1 cellular context compared by ENCODE assay signal in genomic region chr14:24984846-24985589, GRCh38.
TF ChIP-seq lines count a peak whose summit lies in the region.

No MANE protein-coding gene starts in this region.

TF ChIP-seq in K562, 482 proteins besides CTCF, POLR2A, EP300 and RAD21 (continued from another document and continues in another):
- TF ChIP-seq, protein P1, sequence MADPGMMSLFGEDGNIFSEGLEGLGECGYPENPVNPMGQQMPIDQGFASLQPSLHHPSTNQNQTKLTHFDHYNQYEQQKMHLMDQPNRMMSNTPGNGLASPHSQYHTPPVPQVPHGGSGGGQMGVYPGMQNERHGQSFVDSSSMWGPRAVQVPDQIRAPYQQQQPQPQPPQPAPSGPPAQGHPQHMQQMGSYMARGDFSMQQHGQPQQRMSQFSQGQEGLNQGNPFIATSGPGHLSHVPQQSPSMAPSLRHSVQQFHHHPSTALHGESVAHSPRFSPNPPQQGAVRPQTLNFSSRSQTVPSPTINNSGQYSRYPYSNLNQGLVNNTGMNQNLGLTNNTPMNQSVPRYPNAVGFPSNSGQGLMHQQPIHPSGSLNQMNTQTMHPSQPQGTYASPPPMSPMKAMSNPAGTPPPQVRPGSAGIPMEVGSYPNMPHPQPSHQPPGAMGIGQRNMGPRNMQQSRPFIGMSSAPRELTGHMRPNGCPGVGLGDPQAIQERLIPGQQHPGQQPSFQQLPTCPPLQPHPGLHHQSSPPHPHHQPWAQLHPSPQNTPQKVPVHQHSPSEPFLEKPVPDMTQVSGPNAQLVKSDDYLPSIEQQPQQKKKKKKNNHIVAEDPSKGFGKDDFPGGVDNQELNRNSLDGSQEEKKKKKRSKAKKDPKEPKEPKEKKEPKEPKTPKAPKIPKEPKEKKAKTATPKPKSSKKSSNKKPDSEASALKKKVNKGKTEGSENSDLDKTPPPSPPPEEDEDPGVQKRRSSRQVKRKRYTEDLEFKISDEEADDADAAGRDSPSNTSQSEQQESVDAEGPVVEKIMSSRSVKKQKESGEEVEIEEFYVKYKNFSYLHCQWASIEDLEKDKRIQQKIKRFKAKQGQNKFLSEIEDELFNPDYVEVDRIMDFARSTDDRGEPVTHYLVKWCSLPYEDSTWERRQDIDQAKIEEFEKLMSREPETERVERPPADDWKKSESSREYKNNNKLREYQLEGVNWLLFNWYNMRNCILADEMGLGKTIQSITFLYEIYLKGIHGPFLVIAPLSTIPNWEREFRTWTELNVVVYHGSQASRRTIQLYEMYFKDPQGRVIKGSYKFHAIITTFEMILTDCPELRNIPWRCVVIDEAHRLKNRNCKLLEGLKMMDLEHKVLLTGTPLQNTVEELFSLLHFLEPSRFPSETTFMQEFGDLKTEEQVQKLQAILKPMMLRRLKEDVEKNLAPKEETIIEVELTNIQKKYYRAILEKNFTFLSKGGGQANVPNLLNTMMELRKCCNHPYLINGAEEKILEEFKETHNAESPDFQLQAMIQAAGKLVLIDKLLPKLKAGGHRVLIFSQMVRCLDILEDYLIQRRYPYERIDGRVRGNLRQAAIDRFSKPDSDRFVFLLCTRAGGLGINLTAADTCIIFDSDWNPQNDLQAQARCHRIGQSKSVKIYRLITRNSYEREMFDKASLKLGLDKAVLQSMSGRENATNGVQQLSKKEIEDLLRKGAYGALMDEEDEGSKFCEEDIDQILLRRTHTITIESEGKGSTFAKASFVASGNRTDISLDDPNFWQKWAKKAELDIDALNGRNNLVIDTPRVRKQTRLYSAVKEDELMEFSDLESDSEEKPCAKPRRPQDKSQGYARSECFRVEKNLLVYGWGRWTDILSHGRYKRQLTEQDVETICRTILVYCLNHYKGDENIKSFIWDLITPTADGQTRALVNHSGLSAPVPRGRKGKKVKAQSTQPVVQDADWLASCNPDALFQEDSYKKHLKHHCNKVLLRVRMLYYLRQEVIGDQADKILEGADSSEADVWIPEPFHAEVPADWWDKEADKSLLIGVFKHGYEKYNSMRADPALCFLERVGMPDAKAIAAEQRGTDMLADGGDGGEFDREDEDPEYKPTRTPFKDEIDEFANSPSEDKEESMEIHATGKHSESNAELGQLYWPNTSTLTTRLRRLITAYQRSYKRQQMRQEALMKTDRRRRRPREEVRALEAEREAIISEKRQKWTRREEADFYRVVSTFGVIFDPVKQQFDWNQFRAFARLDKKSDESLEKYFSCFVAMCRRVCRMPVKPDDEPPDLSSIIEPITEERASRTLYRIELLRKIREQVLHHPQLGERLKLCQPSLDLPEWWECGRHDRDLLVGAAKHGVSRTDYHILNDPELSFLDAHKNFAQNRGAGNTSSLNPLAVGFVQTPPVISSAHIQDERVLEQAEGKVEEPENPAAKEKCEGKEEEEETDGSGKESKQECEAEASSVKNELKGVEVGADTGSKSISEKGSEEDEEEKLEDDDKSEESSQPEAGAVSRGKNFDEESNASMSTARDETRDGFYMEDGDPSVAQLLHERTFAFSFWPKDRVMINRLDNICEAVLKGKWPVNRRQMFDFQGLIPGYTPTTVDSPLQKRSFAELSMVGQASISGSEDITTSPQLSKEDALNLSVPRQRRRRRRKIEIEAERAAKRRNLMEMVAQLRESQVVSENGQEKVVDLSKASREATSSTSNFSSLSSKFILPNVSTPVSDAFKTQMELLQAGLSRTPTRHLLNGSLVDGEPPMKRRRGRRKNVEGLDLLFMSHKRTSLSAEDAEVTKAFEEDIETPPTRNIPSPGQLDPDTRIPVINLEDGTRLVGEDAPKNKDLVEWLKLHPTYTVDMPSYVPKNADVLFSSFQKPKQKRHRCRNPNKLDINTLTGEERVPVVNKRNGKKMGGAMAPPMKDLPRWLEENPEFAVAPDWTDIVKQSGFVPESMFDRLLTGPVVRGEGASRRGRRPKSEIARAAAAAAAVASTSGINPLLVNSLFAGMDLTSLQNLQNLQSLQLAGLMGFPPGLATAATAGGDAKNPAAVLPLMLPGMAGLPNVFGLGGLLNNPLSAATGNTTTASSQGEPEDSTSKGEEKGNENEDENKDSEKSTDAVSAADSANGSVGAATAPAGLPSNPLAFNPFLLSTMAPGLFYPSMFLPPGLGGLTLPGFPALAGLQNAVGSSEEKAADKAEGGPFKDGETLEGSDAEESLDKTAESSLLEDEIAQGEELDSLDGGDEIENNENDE (IDR thresholded peaks at IDR 0.05; ENCODE audit: low read depth, low read length): no peak
- TF ChIP-seq ZNF197 (CRISPR knock-in tag; IDR thresholded peaks at IDR 0.05; ENCODE audit: low read depth) (peak; percentile 63; the same call in 1 of the 2 replicates), SAP30 (IDR thresholded peaks at IDR 0.05; ENCODE audit: borderline replicate concordance, insufficient read depth, low read depth, low read length, poor library complexity, severe bottlenecking) (no peak), EWSR1 (IDR thresholded peaks at IDR 0.05; ENCODE audit: borderline replicate concordance, low read depth, partially characterized antibody) (no peak), NEUROD1 (IDR thresholded peaks at IDR 0.05; ENCODE audit: borderline replicate concordance, low read depth, low read length, partially characterized antibody) (no peak), BHLHE40 (IDR thresholded peaks at IDR 0.05; ENCODE audit: low read length) (no peak), ZNF232 (CRISPR knock-in tag; IDR thresholded peaks at IDR 0.05) (no peak), PYGO2 (tag; IDR thresholded peaks at IDR 0.05) (peak; percentile 43; the same call in 1 of the 2 replicates), KLF6 (CRISPR knock-in tag; IDR thresholded peaks at IDR 0.05; ENCODE audit: borderline replicate concordance) (no peak), ZNF785 (CRISPR knock-in tag; IDR thresholded peaks at IDR 0.05) (no peak), PTBP1 (IDR thresholded peaks at IDR 0.05; ENCODE audit: low read depth, low read length) (no peak), PHB2 (IDR thresholded peaks at IDR 0.05; ENCODE audit: low read depth) (peak; percentile 44; the same call in 1 of the 2 replicates), ZNF407 (IDR thresholded peaks at IDR 0.05; ENCODE audit: low read depth) (no peak), FUS (optimal IDR thresholded peaks at IDR 0.05; ENCODE audit: low read depth, low read length) (no peak), CREM (IDR thresholded peaks at IDR 0.05; ENCODE audit: low read depth) (peak; percentile 63), NCOA1 (IDR thresholded peaks at IDR 0.05; ENCODE audit: low read depth) (peak; percentile 60), ILK (tag; IDR thresholded peaks at IDR 0.05; ENCODE audit: borderline replicate concordance, low read depth) (no peak), TFAP4 (CRISPR knock-in tag; IDR thresholded peaks at IDR 0.05; ENCODE audit: borderline replicate concordance) (no peak), DACH1 (IDR thresholded peaks at IDR 0.05; ENCODE audit: partially characterized antibody) (no peak)
- TF ChIP-seq, protein P2, sequence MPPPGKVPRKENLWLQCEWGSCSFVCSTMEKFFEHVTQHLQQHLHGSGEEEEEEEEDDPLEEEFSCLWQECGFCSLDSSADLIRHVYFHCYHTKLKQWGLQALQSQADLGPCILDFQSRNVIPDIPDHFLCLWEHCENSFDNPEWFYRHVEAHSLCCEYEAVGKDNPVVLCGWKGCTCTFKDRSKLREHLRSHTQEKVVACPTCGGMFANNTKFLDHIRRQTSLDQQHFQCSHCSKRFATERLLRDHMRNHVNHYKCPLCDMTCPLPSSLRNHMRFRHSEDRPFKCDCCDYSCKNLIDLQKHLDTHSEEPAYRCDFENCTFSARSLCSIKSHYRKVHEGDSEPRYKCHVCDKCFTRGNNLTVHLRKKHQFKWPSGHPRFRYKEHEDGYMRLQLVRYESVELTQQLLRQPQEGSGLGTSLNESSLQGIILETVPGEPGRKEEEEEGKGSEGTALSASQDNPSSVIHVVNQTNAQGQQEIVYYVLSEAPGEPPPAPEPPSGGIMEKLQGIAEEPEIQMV (tag; conservative IDR thresholded peaks at IDR 0.05; ENCODE audit: low read depth): no peak
- TF ChIP-seq, protein P3, sequence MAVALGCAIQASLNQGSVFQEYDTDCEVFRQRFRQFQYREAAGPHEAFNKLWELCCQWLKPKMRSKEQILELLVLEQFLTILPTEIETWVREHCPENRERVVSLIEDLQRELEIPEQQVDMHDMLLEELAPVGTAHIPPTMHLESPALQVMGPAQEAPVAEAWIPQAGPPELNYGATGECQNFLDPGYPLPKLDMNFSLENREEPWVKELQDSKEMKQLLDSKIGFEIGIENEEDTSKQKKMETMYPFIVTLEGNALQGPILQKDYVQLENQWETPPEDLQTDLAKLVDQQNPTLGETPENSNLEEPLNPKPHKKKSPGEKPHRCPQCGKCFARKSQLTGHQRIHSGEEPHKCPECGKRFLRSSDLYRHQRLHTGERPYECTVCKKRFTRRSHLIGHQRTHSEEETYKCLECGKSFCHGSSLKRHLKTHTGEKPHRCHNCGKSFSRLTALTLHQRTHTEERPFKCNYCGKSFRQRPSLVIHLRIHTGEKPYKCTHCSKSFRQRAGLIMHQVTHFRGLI (CRISPR knock-in tag; IDR thresholded peaks at IDR 0.05): no peak
- TF ChIP-seq, protein P4, sequence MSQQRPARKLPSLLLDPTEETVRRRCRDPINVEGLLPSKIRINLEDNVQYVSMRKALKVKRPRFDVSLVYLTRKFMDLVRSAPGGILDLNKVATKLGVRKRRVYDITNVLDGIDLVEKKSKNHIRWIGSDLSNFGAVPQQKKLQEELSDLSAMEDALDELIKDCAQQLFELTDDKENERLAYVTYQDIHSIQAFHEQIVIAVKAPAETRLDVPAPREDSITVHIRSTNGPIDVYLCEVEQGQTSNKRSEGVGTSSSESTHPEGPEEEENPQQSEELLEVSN (IDR thresholded peaks at IDR 0.05; ENCODE audit: borderline replicate concordance in 1 of 2, extremely low read depth in 1 of 2, insufficient read depth in 1 of 2, insufficient read length in 1 of 2, low read depth in 1 of 2, low read length in 1 of 2, poor library complexity in 1 of 2, severe bottlenecking in 1 of 2): no peak
- TF ChIP-seq, protein P5, sequence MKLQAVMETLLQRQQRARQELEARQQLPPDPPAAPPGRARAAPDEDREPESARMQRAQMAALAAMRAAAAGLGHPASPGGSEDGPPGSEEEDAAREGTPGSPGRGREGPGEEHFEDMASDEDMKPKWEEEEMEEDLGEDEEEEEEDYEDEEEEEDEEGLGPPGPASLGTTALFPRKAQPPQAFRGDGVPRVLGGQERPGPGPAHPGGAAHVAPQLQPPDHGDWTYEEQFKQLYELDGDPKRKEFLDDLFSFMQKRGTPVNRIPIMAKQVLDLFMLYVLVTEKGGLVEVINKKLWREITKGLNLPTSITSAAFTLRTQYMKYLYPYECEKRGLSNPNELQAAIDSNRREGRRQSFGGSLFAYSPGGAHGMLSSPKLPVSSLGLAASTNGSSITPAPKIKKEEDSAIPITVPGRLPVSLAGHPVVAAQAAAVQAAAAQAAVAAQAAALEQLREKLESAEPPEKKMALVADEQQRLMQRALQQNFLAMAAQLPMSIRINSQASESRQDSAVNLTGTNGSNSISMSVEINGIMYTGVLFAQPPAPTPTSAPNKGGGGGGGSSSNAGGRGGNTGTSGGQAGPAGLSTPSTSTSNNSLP (IDR thresholded peaks at IDR 0.05; ENCODE audit: borderline replicate concordance, low read depth, low read length): peak; percentile 48; the same call in 1 of the 2 replicates
